In genomic region chr10:63323930-63324854, GRCh38 we compare ENCODE assay signal across 22 cellular contexts.
"Had no signal": no experiment of that assay in that cellular context is flagged by ENCODE, and none has a peak within 500 bp of the region (broad histone marks: within the 10 kb centered on the region; RNA-seq: fewer than 3 reads in every experiment).

No MANE protein-coding gene starts in this region.

- H3K9me3 Mint-ChIP-seq: activated CD8-positive, alpha-beta T cell treated with anti-CD3 and anti-CD28 coated beads for 36 hours; T-helper 1 cell treated with Interleukin-12 subunit alpha and Interleukin-12 subunit beta and Interleukin-4 antibody, amounts not matched to agents 30 μg/mL and 1 μg/mL, for 36 hours had no signal

- H3K36me3 ChIP-seq: breast epithelium, Peyer's patch, WERI-Rb-1 had no signal

- DNase-seq: activated CD4-positive, alpha-beta T cell treated with anti-CD3 and anti-CD28 coated beads for 4 hours; activated CD8-positive, alpha-beta memory T cell treated with anti-CD3 and anti-CD28 coated beads, Interleukin-2, amount 50 U/mL, for 48 hours; activated CD8-positive, alpha-beta T cell treated with anti-CD3 and anti-CD28 coated beads for 36 hours; activated T-cell treated with anti-CD3 and anti-CD28 coated beads, Interleukin-2, amount 50 U/mL, for 1 hour; aorta; central memory CD4-positive, alpha-beta T cell; KG1; NCI-H1092; NCI-H1436; NCI-H1694 treated with DMSO at 0.1 percent for 48 hours; NCI-H2029 treated with DMSO at 0.1 percent for 48 hours; NCI-H510A treated with DMSO at 0.1 percent for 48 hours; NCI-H69; NK-92 treated with Interleukin-12 subunit alpha and Interleukin-12 subunit beta, amount 100 ng/mL, for 24 hours; Peyer's patch; SHP77; WERI-Rb-1 had no signal

- H3K4me3 ChIP-seq: breast epithelium, Peyer's patch, SJSA1 had no signal

- H3K27me3 Mint-ChIP-seq: activated CD8-positive, alpha-beta T cell treated with anti-CD3 and anti-CD28 coated beads for 36 hours; activated naive CD4-positive, alpha-beta T cell treated with anti-CD3 and anti-CD28 coated beads, Interleukin-2, amount 50 U/mL, for 24 hours had no signal

- ATAC-seq: activated CD4-positive, CD25-positive, alpha-beta regulatory T cell treated with anti-CD3 and anti-CD28 coated beads, Interleukin-2, amount 50 U/mL, for 24 hours; activated CD8-positive, alpha-beta T cell treated with anti-CD3 and anti-CD28 coated beads for 36 hours had no signal

- H3K4me3 Mint-ChIP-seq: activated CD8-positive, alpha-beta T cell treated with anti-CD3 and anti-CD28 coated beads for 36 hours; activated naive CD4-positive, alpha-beta T cell treated with anti-CD3 and anti-CD28 coated beads, Interleukin-2, amount 50 U/mL, for 24 hours; T-helper 1 cell treated with Interleukin-12 subunit alpha and Interleukin-12 subunit beta and Interleukin-4 antibody, amounts not matched to agents 30 μg/mL and 1 μg/mL, for 36 hours had no signal

- H3K4me1 ChIP-seq: breast epithelium, Peyer's patch, SJSA1 had no signal

- H3K27ac ChIP-seq: breast epithelium, Peyer's patch, SJSA1, WERI-Rb-1 had no signal

- H3K27ac Mint-ChIP-seq: activated CD8-positive, alpha-beta T cell treated with anti-CD3 and anti-CD28 coated beads for 36 hours; activated naive CD4-positive, alpha-beta T cell treated with anti-CD3 and anti-CD28 coated beads, Interleukin-2, amount 50 U/mL, for 24 hours; T-helper 1 cell treated with Interleukin-12 subunit alpha and Interleukin-12 subunit beta and Interleukin-4 antibody, amounts not matched to agents 30 μg/mL and 1 μg/mL, for 36 hours had no signal

- H3K9me3 ChIP-seq: breast epithelium, Peyer's patch, SJSA1 had no signal

- H3K27me3 ChIP-seq: breast epithelium, Peyer's patch, SJSA1 had no signal
